30 cellular contexts compared by ENCODE assay signal in genomic region chr11:15176646-15177163, GRCh38.
"Had no signal": no experiment of that assay in that cellular context is flagged by ENCODE, and none has a peak within 500 bp of the region (broad histone marks: within the 10 kb centered on the region; RNA-seq: fewer than 3 reads in every experiment).

No MANE protein-coding gene starts in this region.

- H3K4me3 ChIP-seq: ascending aorta, breast epithelium, cardiac muscle cell, colonic mucosa, dorsolateral prefrontal cortex, esophagus muscularis mucosa, gastrocnemius medialis, heart left ventricle had no signal

- H3K27ac ChIP-seq: ascending aorta, breast epithelium, cardiac muscle cell, colonic mucosa, dorsolateral prefrontal cortex, esophagus muscularis mucosa, foreskin keratinocyte, gastrocnemius medialis, heart left ventricle had no signal

- H3K27me3 ChIP-seq: ascending aorta, breast epithelium, cardiac muscle cell, colonic mucosa, esophagus muscularis mucosa, gastrocnemius medialis had no signal

- H3K4me1 ChIP-seq: breast epithelium, colonic mucosa, esophagus muscularis mucosa, foreskin keratinocyte, heart left ventricle had no signal

- ATAC-seq: activated CD4-positive, alpha-beta T cell treated with anti-CD3 and anti-CD28 coated beads for 36 hours; activated CD8-positive, alpha-beta memory T cell treated with anti-CD3 and anti-CD28 coated beads, Interleukin-2, amount 10 ng/mL, durations not matched to agents 7 days and 5 days; activated CD8-positive, alpha-beta T cell treated with anti-CD3 and anti-CD28 coated beads, Interleukin-2, amount 10 ng/mL, durations not matched to agents 7 days and 5 days; activated naive CD4-positive, alpha-beta T cell treated with anti-CD3 and anti-CD28 coated beads, Interleukin-2, amount 50 U/mL, for 72 hours; activated T-cell treated with anti-CD3 and anti-CD28 coated beads, Interleukin-2, amount 50 U/mL, for 72 hours; foreskin keratinocyte; gastrocnemius medialis; heart left ventricle had no signal

- H3K36me3 ChIP-seq: ascending aorta, breast epithelium, cardiac muscle cell, colonic mucosa, esophagus muscularis mucosa, gastrocnemius medialis, heart left ventricle had no signal

- DNase-seq: activated CD4-positive, alpha-beta memory T cell treated with anti-CD3 and anti-CD28 coated beads for 36 hours; activated CD4-positive, alpha-beta T cell treated with anti-CD3 and anti-CD28 coated beads for 36 hours; activated CD4-positive, alpha-beta T cell treated with anti-CD3 and anti-CD28 coated beads, Interleukin-2, amount 10 ng/mL, durations not matched to agents 24 days and 14 days; activated CD4-positive, CD25-positive, alpha-beta regulatory T cell; activated CD4-positive, CD25-positive, alpha-beta regulatory T cell treated with anti-CD3 and anti-CD28 coated beads, Interleukin-2, amount 50 U/mL, for 72 hours; activated CD8-positive, alpha-beta memory T cell treated with anti-CD3 and anti-CD28 coated beads, Interleukin-2, amount 10 ng/mL, durations not matched to agents 7 days and 5 days; activated CD8-positive, alpha-beta memory T cell treated with anti-CD3 and anti-CD28 coated beads, Interleukin-2, amount 50 U/mL, for 4 hours; activated CD8-positive, alpha-beta T cell treated with anti-CD3 and anti-CD28 coated beads, Interleukin-2, amount 10 ng/mL, durations not matched to agents 7 days and 5 days; activated gamma-delta T cell; activated naive CD4-positive, alpha-beta T cell; activated naive CD4-positive, alpha-beta T cell treated with anti-CD3 and anti-CD28 coated beads, Interleukin-2, amount 10 ng/mL, durations not matched to agents 7 days and 5 days; activated naive CD8-positive, alpha-beta T cell treated with anti-CD3 and anti-CD28 coated beads, Interleukin-2, amount 10 ng/mL, durations not matched to agents 7 days and 5 days; activated T-cell treated with anti-CD3 and anti-CD28 coated beads, Interleukin-2, amount 50 U/mL, for 24 hours; activated T-cell treated with anti-CD3 and anti-CD28 coated beads, Interleukin-2, amount 50 U/mL, for 72 hours; central memory CD4-positive, alpha-beta T cell; cerebellar nuclear complex; colonic mucosa; dorsolateral prefrontal cortex; effector memory CD4-positive, alpha-beta T cell; erythroblast; foreskin keratinocyte; gastrocnemius medialis; glutamatergic neuron; heart left ventricle; T-helper 2 cell had no signal

- H3K9me3 ChIP-seq: ascending aorta, breast epithelium, colonic mucosa, esophagus muscularis mucosa, gastrocnemius medialis, heart left ventricle had no signal
